ENCODE assay signal across 8 cellular contexts in the genomic region with DNA sequence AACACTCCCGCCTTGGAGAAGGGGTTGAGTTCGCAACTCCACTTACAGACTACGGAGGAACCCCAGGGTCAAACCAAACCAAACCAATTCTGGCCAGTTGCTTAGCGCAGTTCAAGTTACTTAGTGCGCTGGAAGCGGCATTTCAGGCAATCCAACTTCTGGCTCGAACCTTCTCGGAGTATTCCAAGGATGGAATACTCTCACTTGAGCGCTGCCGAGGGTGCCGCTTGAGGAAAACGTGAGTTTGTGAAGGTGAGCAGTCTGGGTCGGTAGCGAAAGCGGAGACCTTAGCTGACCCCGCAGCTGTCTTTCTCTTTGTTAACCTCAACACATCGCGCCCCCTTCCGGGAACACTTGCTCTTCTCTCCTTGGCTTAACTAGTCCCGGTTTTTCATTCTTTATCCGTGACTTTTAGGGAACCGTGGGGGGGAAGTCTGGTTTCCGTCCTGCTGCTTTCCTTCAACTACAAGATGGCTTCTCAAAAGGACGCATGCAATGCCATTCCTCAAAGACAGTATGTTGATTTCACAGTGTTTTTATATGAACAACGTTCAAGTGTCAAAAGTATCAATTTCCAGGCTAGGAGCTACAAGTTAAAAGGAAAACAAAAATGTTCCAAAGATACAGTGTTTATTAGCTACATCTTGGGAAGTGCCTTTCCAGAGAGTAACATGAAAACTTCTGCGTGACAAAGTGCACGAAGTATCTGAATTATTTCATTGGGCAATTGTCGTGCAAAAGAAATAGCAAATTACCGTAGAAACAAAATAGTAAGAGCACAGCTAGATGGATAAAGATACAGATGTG. TPM values are rescaled to one million over a fixed set of nuclear protein-coding genes. Genes with fewer than 3 reads are reported as not detected.
DNase-seq lines count a peak whose midpoint lies in the region; ATAC-seq, FAIRE-seq and TF ChIP-seq lines count a peak whose summit lies in the region.

No MANE protein-coding gene starts in this region.

- peaks cover 3% of the 10 kb centered on the region for H3K36me3 ChIP-seq in right atrium auricular region
- no peaks in the 10 kb centered on the region for H3K36me3 ChIP-seq in prostate gland

- WGBS in prostate gland, result under 1% methylated on average over 29 of the region's 29 CpGs

- H3K27ac ChIP-seq in right atrium auricular region (peak overlapping the region; percentile 96 to 98), prostate gland (peak overlapping the region; percentile 96 to 98)

- TF ChIP-seq CTCF in GM12872 (IDR thresholded peaks at IDR 0.05; ENCODE audit: insufficient read depth, low read depth, low read length) (peak; percentile 63), right atrium auricular region (IDR thresholded peaks at IDR 0.05) (peak in 1 of 2 donors; percentile 50), prostate gland (IDR thresholded peaks at IDR 0.05) (peak in 3 of 4 experiments; percentile 36 to 45 (median 45))

- H3K4me1 ChIP-seq in right atrium auricular region (peaks cover 0 to 54% of the 10 kb centered on the region in 2 donors), prostate gland (replicated peaks) (no peaks in the 10 kb centered on the region)

- FAIRE-seq in urothelium cell line (lab: Jason Lieb, UNC), result no peak

- DNase-seq in NCI-H1092 treated with DMSO at 0.1 percent for 48 hours (lab: John Stamatoyannopoulos, UW), result peak; percentile 92
- peak; percentile 73 for DNase-seq in SW480 (ENCODE audit: low spot score)
- DNase-seq in amniotic stem cell (lab: John Stamatoyannopoulos, UW), result peak; percentile 46
- peak; percentile 86 for DNase-seq in right atrium auricular region (ENCODE audit: low spot score)
- peak; percentile 70 for DNase-seq in prostate gland (ENCODE audit: low spot score)
- peak; percentile 62 for DNase-seq in urothelium cell line (ENCODE audit: low spot score)

- peak; percentile 62 for ATAC-seq in HG02642 (IDR thresholded peaks at IDR 0.05; ENCODE audit: poor library complexity, unreplicated experiment)

- no peak for TF ChIP-seq POLR2A in prostate gland (IDR thresholded peaks at IDR 0.05)

- no peaks in the 10 kb centered on the region for H3K27me3 ChIP-seq in right atrium auricular region
- H3K27me3 ChIP-seq in prostate gland (replicated peaks; ENCODE audit: insufficient read depth), result no peaks in the 10 kb centered on the region

- no peaks in the 10 kb centered on the region for H3K9me3 ChIP-seq in right atrium auricular region
- no peaks in the 10 kb centered on the region for H3K9me3 ChIP-seq in prostate gland

- intact Hi-C loops in prostate gland (cut with DNase I), result loop anchor here (5.0 kb wide), 2 partner anchors 94 to 96 kb away; no protein-coding TSS in a partner anchor

- H3K4me3 ChIP-seq in right atrium auricular region (peak overlapping the region; percentile 73 to 78), prostate gland (peak overlapping the region; percentile 58 to 59)

RNA-seq across cellular contexts. Expression of gene PNISR, which starts 0.7 kb away (rescaled TPM):
- total RNA-seq in right atrium auricular region (10 to 100 TPM; 25.0 to 47.8 TPM), prostate gland (100 to 1,000 TPM in 1 of 2 donors, 10 to 100 TPM in 1; 62.0 to 161 TPM)

RNA-seq across cellular contexts. Expression of gene COQ3, which starts 31.9 kb away (rescaled TPM):
- total RNA-seq in right atrium auricular region (10 to 100 TPM in 1 of 2 donors, 1 to 10 TPM in 1; 8.8 to 15.1 TPM), prostate gland (1 to 10 TPM; 4.0 to 6.8 TPM)

Comparison
In these comparisons a context has a peak if more than half of its experiments do, and no peak if none do; other contexts are left out.
1. Peak in every context shown above with its lines: DNase-seq, ATAC-seq, H3K4me3 ChIP-seq and H3K27ac ChIP-seq.